Comparison of ENCODE assay signal across 8 cellular contexts in the genomic region with DNA sequence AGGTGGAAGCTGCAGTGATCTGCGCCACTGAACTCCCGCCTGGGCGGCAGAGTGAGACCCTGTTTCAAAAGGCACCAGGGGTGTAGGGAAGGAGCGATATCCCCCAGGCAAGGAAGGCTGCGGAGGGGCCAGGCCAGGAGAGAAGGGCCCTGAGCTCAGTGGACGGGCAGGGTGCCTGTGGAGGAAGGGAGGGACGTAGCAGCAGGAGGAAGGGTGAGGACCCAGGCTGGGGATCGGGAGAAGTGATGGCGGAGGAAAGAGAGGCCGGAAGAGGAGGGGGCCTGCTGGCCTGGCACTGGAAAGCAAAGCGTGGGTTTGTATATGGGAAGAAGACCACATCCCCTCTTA. TPM values are rescaled to one million over a fixed set of nuclear protein-coding genes. Genes with fewer than 3 reads are reported as not detected.
DNase-seq lines count a peak whose midpoint lies in the region; ATAC-seq, FAIRE-seq and TF ChIP-seq lines count a peak whose summit lies in the region.

No MANE protein-coding gene starts in this region.

- no peaks in the 10 kb centered on the region for H3K36me3 Mint-ChIP-seq in nephron progenitor cell (ENCODE audit: low read depth)

- H2AFZ ChIP-seq in endothelial cell of umbilical vein (ENCODE audit: low read depth, low read length) = peak overlapping the region; percentile 95

- H3K9ac ChIP-seq in HUES6 (ENCODE audit: low read length) (peak overlapping the region; percentile 77), endothelial cell of umbilical vein (replicated peaks; ENCODE audit: extremely low read depth, insufficient read depth, low read length) (peak overlapping the region; percentile 48)

- dilution Hi-C loops in endothelial cell of umbilical vein (cut with MboI; ENCODE audit: extremely low pct_ligation_motif_present, low sequenced_read_pairs) = no loop called here

- POLR2A ChIA-PET in endothelial cell of umbilical vein (lab: Charles Lee) = no interaction called here

- no peak for FAIRE-seq in endothelial cell of umbilical vein (lab: Jason Lieb, UNC)

- H3K4me1 ChIP-seq in HUES6 (ENCODE audit: control insufficient read depth, insufficient read depth, low read length) (peaks cover 15% of the 10 kb centered on the region), endothelial cell of umbilical vein (ENCODE audit: control insufficient read depth, extremely low read depth, insufficient read depth, low read length) (peaks cover 15% of the 10 kb centered on the region)

- H3K27me3 Mint-ChIP-seq in nephron progenitor cell (ENCODE audit: low read depth, poor library complexity) = peaks cover 11% of the 10 kb centered on the region

- peak overlapping the region; percentile 92 for H3K4me3 Mint-ChIP-seq in nephron progenitor cell

- peak; percentile 6 for ATAC-seq in GM18909 (IDR thresholded peaks at IDR 0.05; ENCODE audit: poor library complexity, unreplicated experiment)

- H3K36me3 ChIP-seq in HUES6 (ENCODE audit: control insufficient read depth, insufficient read depth, low read length) = no peaks in the 10 kb centered on the region
- no peaks in the 10 kb centered on the region for H3K36me3 ChIP-seq in endothelial cell of umbilical vein (ENCODE audit: control insufficient read depth in 2 of 2, extremely low read depth in 1 of 2, insufficient read depth in 2 of 2, low read length in 2 of 2)

- H3K27ac ChIP-seq in HUES6 (ENCODE audit: low read depth, low read length) (no peak overlapping the region), endothelial cell of umbilical vein (ENCODE audit: insufficient read depth, low read depth, low read length) (no peak overlapping the region)

- peak overlapping the region; percentile 75 for H3K27ac Mint-ChIP-seq in nephron progenitor cell

- no peaks in the 10 kb centered on the region for H3K79me2 ChIP-seq in endothelial cell of umbilical vein (ENCODE audit: control insufficient read depth, insufficient read depth, low read length)

- H3K9me3 Mint-ChIP-seq in nephron progenitor cell = peaks cover 1% of the 10 kb centered on the region

- intact Hi-C loops in endothelial cell of umbilical vein (cut with micrococcal nuclease) = loop anchor here (5.0 kb wide), 1 partner anchor 617 kb away; no protein-coding TSS in a partner anchor

- no peaks in the 10 kb centered on the region for H3K9me1 ChIP-seq in endothelial cell of umbilical vein (replicated peaks; ENCODE audit: control insufficient read depth, extremely low read depth, insufficient read depth, low read length)

- TF ChIP-seq CTCF in endothelial cell of umbilical vein (IDR thresholded peaks at IDR 0.05; ENCODE audit: extremely low read depth in 1 of 2, insufficient read depth in 1 of 2, low read depth in 1 of 2, low read length in 2 of 2) (no peak), nephron progenitor cell (IDR thresholded peaks at IDR 0.05) (no peak), GM10266 (IDR thresholded peaks at IDR 0.05; ENCODE audit: control insufficient read depth, insufficient read depth, low read depth, missing control alignments) (no peak)

- peaks cover 31% of the 10 kb centered on the region for H3K4me1 Mint-ChIP-seq in nephron progenitor cell

- H4K20me1 ChIP-seq in endothelial cell of umbilical vein (replicated peaks; ENCODE audit: control insufficient read depth, extremely low read depth, insufficient read depth, low read length) = no peaks in the 10 kb centered on the region

- TF ChIP-seq POLR2A in endothelial cell of umbilical vein (IDR thresholded peaks at IDR 0.05; ENCODE audit: low read depth, low read length) = no peak

- peak overlapping the region; percentile 62 for H3K4me3 ChIP-seq in HUES6 (ENCODE audit: low read depth, low read length)
- peak overlapping the region; percentile 47 to 52 (median 52) for H3K4me3 ChIP-seq in endothelial cell of umbilical vein (replicated peaks in 1 of 3; ENCODE audit: insufficient read depth in 1 of 3, low read depth in 1 of 3, low read length in 3 of 3)

- CTCF ChIA-PET in endothelial cell of umbilical vein (lab: Charles Lee) = interaction anchor here (0.9 to 2.1 kb wide), 3 partner anchors 12 to 170 kb away, joined by 3 to 8 read pairs (median 5); no protein-coding TSS in a partner anchor

- no TSS peak for BruUV-seq in endothelial cell of umbilical vein (replicated peaks; lab: Mats Ljungman, UMichigan)

- DNase-seq in endothelial cell of umbilical vein (ENCODE audit: low read depth, low spot score) (no peak), nephron progenitor cell (no peak), GM10266 (ENCODE audit: extremely low spot score) (no peak), activated gamma-delta T cell treated with Interleukin-2 at 50 U/mL for 16 hours (no peak), NCI-H446 treated with DMSO at 0.1 percent for 48 hours (lab: John Stamatoyannopoulos, UW) (no peak), NCI-H187 (lab: John Stamatoyannopoulos, UW) (no peak)

- H3K4me2 ChIP-seq in endothelial cell of umbilical vein (ENCODE audit: insufficient read depth, low read length) = peak overlapping the region; percentile 81

- H3K27me3 ChIP-seq in HUES6 (ENCODE audit: control insufficient read depth, insufficient read depth, low read length) (peaks cover 11% of the 10 kb centered on the region), endothelial cell of umbilical vein (ENCODE audit: control insufficient read depth in 2 of 2, insufficient read depth in 2 of 2, low read length in 2 of 2) (no peaks in the 10 kb centered on the region)

- H3K9me3 ChIP-seq in HUES6 (ENCODE audit: control insufficient read depth, insufficient read depth, low read depth, low read length) (no peaks in the 10 kb centered on the region), endothelial cell of umbilical vein (replicated peaks; ENCODE audit: control insufficient read depth, insufficient read depth, low read length) (no peaks in the 10 kb centered on the region)

TF ChIP-seq in endothelial cell of umbilical vein, 7 proteins besides CTCF, POLR2A, EP300 and RAD21:
- TF ChIP-seq GATA2 (IDR thresholded peaks at IDR 0.05; ENCODE audit: insufficient read depth, insufficient read length, low read depth, low read length) (no peak), FOS (IDR thresholded peaks at IDR 0.05; ENCODE audit: borderline replicate concordance, insufficient read depth, low read length) (no peak), MYC (IDR thresholded peaks at IDR 0.05; ENCODE audit: low read depth, low read length) (no peak), JUN (IDR thresholded peaks at IDR 0.05; ENCODE audit: borderline replicate concordance, insufficient read depth, insufficient read length, low read depth) (no peak), EZH2 (IDR thresholded peaks at IDR 0.05; ENCODE audit: borderline replicate concordance, low read depth, low read length, severe bottlenecking) (no peak)
- TF ChIP-seq, protein P1, sequence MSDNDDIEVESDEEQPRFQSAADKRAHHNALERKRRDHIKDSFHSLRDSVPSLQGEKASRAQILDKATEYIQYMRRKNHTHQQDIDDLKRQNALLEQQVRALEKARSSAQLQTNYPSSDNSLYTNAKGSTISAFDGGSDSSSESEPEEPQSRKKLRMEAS (IDR thresholded peaks at IDR 0.05; ENCODE audit: insufficient read depth, insufficient read length) = no peak
TF ChIP-seq in endothelial cell of umbilical vein: peak in this region for 0.

RNA-seq across cellular contexts. Expression of a gene that starts 45.6 kb away (rescaled TPM):
- not detected in 2 replicates for total RNA-seq in endothelial cell of umbilical vein
- polyA plus RNA-seq in endothelial cell of umbilical vein = 0.04 and 0.08 TPM in 2 replicates
- polyA plus RNA-seq in endothelial cell of umbilical vein (2011; cell fraction: cytosol; rRNA removed) = not detected in 2 replicates
- polyA plus RNA-seq in endothelial cell of umbilical vein (2011; cell fraction: nucleus; rRNA removed) = 0.20 and 0.21 TPM in 2 replicates
- not detected in 2 replicates for polyA plus RNA-seq in endothelial cell of umbilical vein (2012)
- polyA minus RNA-seq in endothelial cell of umbilical vein = not detected in 2 replicates
- 1.1 TPM for polyA minus RNA-seq in endothelial cell of umbilical vein (2011; cell fraction: cytosol; rRNA and poly(A)+ RNA removed)
- not detected in 2 replicates for polyA minus RNA-seq in endothelial cell of umbilical vein (2011; cell fraction: nucleus; rRNA and poly(A)+ RNA removed)
